In the genomic region with DNA sequence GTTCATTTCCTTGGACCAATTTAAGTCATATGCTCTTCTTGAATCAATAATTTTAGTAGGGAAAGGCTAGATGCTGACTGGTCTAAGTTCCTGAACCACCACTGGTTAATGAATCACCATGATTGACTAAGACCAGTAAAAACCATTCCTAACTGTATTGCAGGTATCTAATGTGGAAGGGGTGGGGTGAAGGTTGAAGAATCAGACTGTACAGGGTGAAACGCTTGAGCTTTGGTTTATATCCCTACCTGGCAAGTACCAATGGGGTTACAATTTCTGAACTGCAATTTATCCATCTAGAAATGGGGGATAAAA, we compare ENCODE assay signal across 18 cellular contexts.
DNase-seq lines count a peak whose midpoint lies in the region; ATAC-seq, FAIRE-seq and TF ChIP-seq lines count a peak whose summit lies in the region.
"Had no signal": no experiment of that assay in that cellular context is flagged by ENCODE, and none has a peak within 500 bp of the region (broad histone marks: within the 10 kb centered on the region; RNA-seq: fewer than 3 reads in every experiment).

No MANE protein-coding gene starts in this region.

- ATAC-seq in A549 (peak; percentile 6 to 50; a peak in 3 of 6 replicates), right lobe of liver (peak; percentile 68 to 78 (median 72)), HG03469 (IDR thresholded peaks at IDR 0.05; ENCODE audit: unreplicated experiment) (no peak)
- no peak for ATAC-seq in CD8-positive, alpha-beta T cell
- ATAC-seq: activated CD8-positive, alpha-beta memory T cell treated with anti-CD3 and anti-CD28 coated beads, Interleukin-2, amount 10 ng/mL, durations not matched to agents 7 days and 5 days; stimulated activated naive CD8-positive, alpha-beta T cell treated with anti-CD3 and anti-CD28 coated beads, Interleukin-15, amount 100 ng/mL, for 72 hours had no signal

- no peak for TF ChIP-seq EP300 in A549 (IDR thresholded peaks at IDR 0.05)

- H3K9me3 Mint-ChIP-seq in CD8-positive, alpha-beta T cell = peaks cover 4% of the 10 kb centered on the region

- no peak overlapping the region for H3K27ac Mint-ChIP-seq in CD8-positive, alpha-beta T cell
- H3K27ac Mint-ChIP-seq: activated CD8-positive, alpha-beta memory T cell treated with anti-CD3 and anti-CD28 coated beads, Interleukin-2, amount 10 ng/mL, durations not matched to agents 7 days and 5 days; CD8-positive, alpha-beta memory T cell; naive B cell; stimulated activated naive CD8-positive, alpha-beta T cell treated with anti-CD3 and anti-CD28 coated beads, Interleukin-15, amount 100 ng/mL, for 72 hours had no signal

- no peak for TF ChIP-seq RAD21 in A549 (conservative IDR thresholded peaks at IDR 0.05 in 1 of 2, IDR thresholded peaks at IDR 0.05 in 1 of 2)

- H3K36me3 ChIP-seq in bronchial epithelial cell (ENCODE audit: control insufficient read depth, insufficient read depth, low read length) = no peaks in the 10 kb centered on the region
- H3K36me3 ChIP-seq in right lobe of liver = no peaks in the 10 kb centered on the region
- H3K36me3 ChIP-seq in CD8-positive, alpha-beta T cell (ENCODE audit: insufficient read depth, low read length) = no peaks in the 10 kb centered on the region
- H3K36me3 ChIP-seq in esophagus squamous epithelium = no peaks in the 10 kb centered on the region
- H3K36me3 ChIP-seq: heart right ventricle, uterus had no signal

- TF ChIP-seq CTCF in A549 (IDR thresholded peaks at IDR 0.05) (no peak), bronchial epithelial cell (IDR thresholded peaks at IDR 0.05; ENCODE audit: insufficient read depth, low read length, severe bottlenecking) (no peak), right lobe of liver (IDR thresholded peaks at IDR 0.05) (no peak), esophagus squamous epithelium (IDR thresholded peaks at IDR 0.05) (no peak)
- no peak for TF ChIP-seq CTCF in CD8-positive, alpha-beta T cell (IDR thresholded peaks at IDR 0.05)

- 7% methylated on average over 1 of the region's 1 CpG for WGBS in A549 (ENCODE audit: missing lambda C conversion rate)
- 0% methylated on average over 1 of the region's 1 CpG for WGBS in right lobe of liver (ENCODE audit: insufficient coverage, low coverage, low lambda C conversion rate, missing lambda C conversion rate)
- 89 to 100% methylated on average over 1 of the region's 1 CpG for WGBS in esophagus squamous epithelium, 2 donors

- H3K4me3 ChIP-seq in A549 (no peak overlapping the region), bronchial epithelial cell (ENCODE audit: low read depth, low read length) (no peak overlapping the region), right lobe of liver (no peak overlapping the region), esophagus squamous epithelium (no peak overlapping the region)
- H3K4me3 ChIP-seq in CD8-positive, alpha-beta T cell (ENCODE audit: low read depth, low read length) = no peak overlapping the region
- H3K4me3 ChIP-seq: heart right ventricle, uterus had no signal

- no peak overlapping the region for H3K4me3 Mint-ChIP-seq in CD8-positive, alpha-beta T cell
- H3K4me3 Mint-ChIP-seq: activated CD8-positive, alpha-beta memory T cell treated with anti-CD3 and anti-CD28 coated beads, Interleukin-2, amount 10 ng/mL, durations not matched to agents 7 days and 5 days; CD8-positive, alpha-beta memory T cell; naive B cell; stimulated activated naive CD8-positive, alpha-beta T cell treated with anti-CD3 and anti-CD28 coated beads, Interleukin-15, amount 100 ng/mL, for 72 hours had no signal

- CTCF ChIA-PET in A549 (lab: Yijun Ruan, JAX) = interaction anchor here (0.6 kb wide), 2 partner anchors 21 to 714 kb away, joined by 3 to 4 read pairs; no protein-coding TSS in a partner anchor
- CTCF ChIA-PET in CD8-positive, alpha-beta T cell (lab: Charles Lee) = no interaction called here

- H3K27me3 ChIP-seq in bronchial epithelial cell (ENCODE audit: control insufficient read depth, insufficient read depth, low read length) (no peaks in the 10 kb centered on the region), right lobe of liver (no peaks in the 10 kb centered on the region), esophagus squamous epithelium (no peaks in the 10 kb centered on the region)
- H3K27me3 ChIP-seq in CD8-positive, alpha-beta T cell (ENCODE audit: insufficient read depth, low read length) = no peaks in the 10 kb centered on the region
- H3K27me3 ChIP-seq: heart right ventricle, uterus had no signal

- DNase-seq in A549 (ENCODE audit: low read depth in 1 of 2, low spot score in 1 of 2) (peak in 1 of 2 experiments; percentile 33), HuH-7.5 (ENCODE audit: low spot score) (peak; percentile 10), bronchial epithelial cell (ENCODE audit: low read depth) (peak; percentile 69), right lobe of liver (no peak), esophagus squamous epithelium (lab: John Stamatoyannopoulos, UW) (no peak)
- no peak for DNase-seq in CD8-positive, alpha-beta T cell
- DNase-seq in activated effector memory CD4-positive, alpha-beta T cell treated with anti-CD3 and anti-CD28 coated beads, Interleukin-2, amount 50 U/mL, for 16 hours = no peak
- DNase-seq: activated CD8-positive, alpha-beta memory T cell treated with anti-CD3 and anti-CD28 coated beads, Interleukin-2, amount 10 ng/mL, durations not matched to agents 7 days and 5 days; activated gamma-delta T cell treated with Interleukin-2 at 50 U/mL for 16 hours; CD8-positive, alpha-beta memory T cell; heart right ventricle; naive B cell; NCI-H187; posterior cingulate gyrus; stimulated activated naive CD8-positive, alpha-beta T cell treated with anti-CD3 and anti-CD28 coated beads, Interleukin-15, amount 100 ng/mL, for 72 hours; T1000; uterus had no signal

- no peaks in the 10 kb centered on the region for H3K36me3 Mint-ChIP-seq in CD8-positive, alpha-beta T cell
- H3K36me3 Mint-ChIP-seq: activated CD8-positive, alpha-beta memory T cell treated with anti-CD3 and anti-CD28 coated beads, Interleukin-2, amount 10 ng/mL, durations not matched to agents 7 days and 5 days; naive B cell had no signal

- no peak for FAIRE-seq in A549 (lab: Jason Lieb, UNC)
- FAIRE-seq in bronchial epithelial cell (lab: Jason Lieb, UNC) = no peak

- H3K27me3 Mint-ChIP-seq in CD8-positive, alpha-beta T cell (ENCODE audit: low read depth) = no peaks in the 10 kb centered on the region
- H3K27me3 Mint-ChIP-seq: activated CD8-positive, alpha-beta memory T cell treated with anti-CD3 and anti-CD28 coated beads, Interleukin-2, amount 10 ng/mL, durations not matched to agents 7 days and 5 days; CD8-positive, alpha-beta memory T cell; stimulated activated naive CD8-positive, alpha-beta T cell treated with anti-CD3 and anti-CD28 coated beads, Interleukin-15, amount 100 ng/mL, for 72 hours had no signal

- no peaks in the 10 kb centered on the region for H3K4me1 Mint-ChIP-seq in CD8-positive, alpha-beta T cell (ENCODE audit: low read depth)
- H3K4me1 Mint-ChIP-seq: activated CD8-positive, alpha-beta memory T cell treated with anti-CD3 and anti-CD28 coated beads, Interleukin-2, amount 10 ng/mL, durations not matched to agents 7 days and 5 days; CD8-positive, alpha-beta memory T cell; naive B cell; stimulated activated naive CD8-positive, alpha-beta T cell treated with anti-CD3 and anti-CD28 coated beads, Interleukin-15, amount 100 ng/mL, for 72 hours had no signal

- POLR2A ChIA-PET in A549 (lab: Yijun Ruan, JAX) = interaction anchor here (0.6 kb wide), 1 partner anchor 193 kb away, joined by 3 read pairs; no protein-coding TSS in a partner anchor
- POLR2A ChIA-PET in CD8-positive, alpha-beta T cell (lab: Charles Lee) = no interaction called here

- peak overlapping the region; percentile 67 to 77 for H3K27ac ChIP-seq in A549
- H3K27ac ChIP-seq in right lobe of liver = peak overlapping the region in 1 of 3 donors; percentile 59
- H3K27ac ChIP-seq in CD8-positive, alpha-beta T cell (ENCODE audit: low read depth, low read length) = no peak overlapping the region
- no peak overlapping the region for H3K27ac ChIP-seq in esophagus squamous epithelium
- H3K27ac ChIP-seq: uterus had no signal

- intact Hi-C loops in right lobe of liver (cut with DNase I) (no loop called here), esophagus squamous epithelium (cut with DNase I) (no loop called here)
- intact Hi-C loops in CD8-positive, alpha-beta T cell (cut with DNase I, micrococcal nuclease) = no loop called here

- H3K4me1 ChIP-seq in A549 = peaks cover 28% of the 10 kb centered on the region
- H3K4me1 ChIP-seq in right lobe of liver = peaks cover 0 to 23% (median 4%) of the 10 kb centered on the region in 4 donors
- no peaks in the 10 kb centered on the region for H3K4me1 ChIP-seq in CD8-positive, alpha-beta T cell (ENCODE audit: insufficient read depth, low read length)
- no peaks in the 10 kb centered on the region for H3K4me1 ChIP-seq in esophagus squamous epithelium
- H3K4me1 ChIP-seq: uterus had no signal

- TF ChIP-seq POLR2A in A549 (IDR thresholded peaks at IDR 0.05; ENCODE audit: low read length) (no peak), right lobe of liver (IDR thresholded peaks at IDR 0.05) (no peak), esophagus squamous epithelium (IDR thresholded peaks at IDR 0.05) (no peak)

- no peaks in the 10 kb centered on the region for H3K9me3 ChIP-seq in A549
- H3K9me3 ChIP-seq in right lobe of liver = no peaks in the 10 kb centered on the region
- no peaks in the 10 kb centered on the region for H3K9me3 ChIP-seq in CD8-positive, alpha-beta T cell (ENCODE audit: low read length)
- no peaks in the 10 kb centered on the region for H3K9me3 ChIP-seq in esophagus squamous epithelium
- H3K9me3 ChIP-seq: heart right ventricle, uterus had no signal

- peak overlapping the region; percentile 66 for H3K4me2 ChIP-seq in A549

TF ChIP-seq in A549, 52 proteins besides CTCF, POLR2A, EP300 and RAD21:
- no peak for TF ChIP-seq NFE2L2 (conservative IDR thresholded peaks at IDR 0.05; ENCODE audit: low read length)
- no peak for TF ChIP-seq RNF2 (IDR thresholded peaks at IDR 0.05; ENCODE audit: borderline replicate concordance, low read depth)
- no peak for TF ChIP-seq MYC (IDR thresholded peaks at IDR 0.05; ENCODE audit: borderline replicate concordance, low read length)
- TF ChIP-seq CBX8 (IDR thresholded peaks at IDR 0.05) = no peak
- TF ChIP-seq, protein P1, sequence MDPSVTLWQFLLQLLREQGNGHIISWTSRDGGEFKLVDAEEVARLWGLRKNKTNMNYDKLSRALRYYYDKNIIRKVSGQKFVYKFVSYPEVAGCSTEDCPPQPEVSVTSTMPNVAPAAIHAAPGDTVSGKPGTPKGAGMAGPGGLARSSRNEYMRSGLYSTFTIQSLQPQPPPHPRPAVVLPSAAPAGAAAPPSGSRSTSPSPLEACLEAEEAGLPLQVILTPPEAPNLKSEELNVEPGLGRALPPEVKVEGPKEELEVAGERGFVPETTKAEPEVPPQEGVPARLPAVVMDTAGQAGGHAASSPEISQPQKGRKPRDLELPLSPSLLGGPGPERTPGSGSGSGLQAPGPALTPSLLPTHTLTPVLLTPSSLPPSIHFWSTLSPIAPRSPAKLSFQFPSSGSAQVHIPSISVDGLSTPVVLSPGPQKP (IDR thresholded peaks at IDR 0.05; ENCODE audit: low read depth, low read length) = no peak
- TF ChIP-seq SMC3 (IDR thresholded peaks at IDR 0.05) = no peak
- no peak for TF ChIP-seq NPAS2 (CRISPR knock-in tag; IDR thresholded peaks at IDR 0.05; ENCODE audit: borderline replicate concordance)
- no peak for TF ChIP-seq CEBPB (IDR thresholded peaks at IDR 0.05)

Comparison
In these comparisons a context has a peak if more than half of its experiments do, and no peak if none do; other contexts are left out.
1. ATAC-seq: peak in A549 (2 of 2) and right lobe of liver (4 of 4); none in CD8-positive, alpha-beta T cell (single experiment) and HG03469 (single experiment).
2. DNase-seq: peak in HuH-7.5 (single experiment) and bronchial epithelial cell (single experiment); none in right lobe of liver (0 of 3), CD8-positive, alpha-beta T cell (0 of 7), activated effector memory CD4-positive, alpha-beta T cell treated with anti-CD3 and anti-CD28 coated beads, Interleukin-2, amount 50 U/mL, for 16 hours (single experiment) and esophagus squamous epithelium (single experiment).
3. H3K27ac ChIP-seq: peak in A549 (2 of 2); none in CD8-positive, alpha-beta T cell (single experiment) and esophagus squamous epithelium (0 of 4).